Comparison of ENCODE assay signal across 23 cellular contexts in genomic region chr2:223260681-223261080, GRCh38.
DNase-seq lines count a peak whose midpoint lies in the region; ATAC-seq and TF ChIP-seq lines count a peak whose summit lies in the region.
"Had no signal": no experiment of that assay in that cellular context is flagged by ENCODE, and none has a peak within 500 bp of the region (broad histone marks: within the 10 kb centered on the region; RNA-seq: fewer than 3 reads in every experiment).

No MANE protein-coding gene starts in this region.

- WGBS in adrenal gland, 4 donors: 44 to 57% (median 52%) methylated on average over 2 of the region's 2 CpGs
- 57 to 83% methylated on average over 2 of the region's 2 CpGs for WGBS in body of pancreas, 2 donors

- H3K4me3 ChIP-seq in breast epithelium (no peak overlapping the region), adrenal gland (no peak overlapping the region), mucosa of descending colon (no peak overlapping the region), body of pancreas (no peak overlapping the region)
- H3K4me3 ChIP-seq: BLaER1 treated with 17β-estradiol and CSF1 and Interleukin-3, amounts not matched to agents 10 nM and 100 nM; GM12878; prostate gland; testis had no signal

- CTCF ChIA-PET in MCF 10A (lab: Yijun Ruan, JAX): no interaction called here

- H3K4me3 Mint-ChIP-seq in MCF 10A (ENCODE audit: unreplicated experiment): no peak overlapping the region
- H3K4me3 Mint-ChIP-seq: activated B cell treated with CpG ODN at 0.5 μM for 24 hours; activated CD4-positive, alpha-beta memory T cell treated with anti-CD3 and anti-CD28 coated beads, Interleukin-2, amount 10 ng/mL, durations not matched to agents 7 days and 5 days; activated naive CD4-positive, alpha-beta T cell treated with anti-CD3 and anti-CD28 coated beads, Interleukin-2, amount 10 ng/mL, durations not matched to agents 7 days and 5 days; T-helper 17 cell had no signal

- DNase-seq in MCF 10A (ENCODE audit: unreplicated experiment) (no peak), breast epithelium (ENCODE audit: low spot score in 2 of 2) (no peak), astrocyte of the hippocampus (ENCODE audit: low read depth, low spot score) (peak; percentile 32), iris pigment epithelial cell (ENCODE audit: low read depth) (peak; percentile 24), adrenal gland (no peak), mucosa of descending colon (no peak), NCI-H187 (lab: John Stamatoyannopoulos, UW) (no peak), body of pancreas (no peak)
- DNase-seq: activated B cell treated with CpG ODN at 0.5 μM for 24 hours; activated CD4-positive, alpha-beta memory T cell treated with anti-CD3 and anti-CD28 coated beads, Interleukin-2, amount 10 ng/mL, durations not matched to agents 7 days and 5 days; activated naive CD4-positive, alpha-beta T cell treated with anti-CD3 and anti-CD28 coated beads, Interleukin-2, amount 10 ng/mL, durations not matched to agents 7 days and 5 days; activated T-cell treated with anti-CD3 and anti-CD28 coated beads, Interleukin-2, amount 50 U/mL, for 1 hour; GDM1; kidney; mesendoderm; NCI-H2227 treated with DMSO at 0.1 percent for 48 hours; T-helper 17 cell; testis had no signal

- ATAC-seq in mucosa of descending colon (no peak), body of pancreas (no peak)
- ATAC-seq: GM12878, Right ventricle myocardium inferior, T-helper 17 cell had no signal

- TF ChIP-seq CTCF in MCF 10A (IDR thresholded peaks at IDR 0.05; ENCODE audit: unreplicated experiment): no peak
- no peak for TF ChIP-seq CTCF in breast epithelium (IDR thresholded peaks at IDR 0.05)
- no peak for TF ChIP-seq CTCF in adrenal gland (IDR thresholded peaks at IDR 0.05)
- TF ChIP-seq CTCF in mucosa of descending colon (IDR thresholded peaks at IDR 0.05): no peak
- no peak for TF ChIP-seq CTCF in body of pancreas (IDR thresholded peaks at IDR 0.05)

- no peaks in the 10 kb centered on the region for H3K27me3 Mint-ChIP-seq in MCF 10A (ENCODE audit: insufficient read depth, unreplicated experiment)
- H3K27me3 Mint-ChIP-seq: activated CD4-positive, alpha-beta memory T cell treated with anti-CD3 and anti-CD28 coated beads, Interleukin-2, amount 10 ng/mL, durations not matched to agents 7 days and 5 days; activated naive CD4-positive, alpha-beta T cell treated with anti-CD3 and anti-CD28 coated beads, Interleukin-2, amount 10 ng/mL, durations not matched to agents 7 days and 5 days; T-helper 17 cell had no signal

- H3K27ac Mint-ChIP-seq in MCF 10A (ENCODE audit: low read depth, unreplicated experiment): peak overlapping the region; percentile 54
- H3K27ac Mint-ChIP-seq: activated B cell treated with CpG ODN at 0.5 μM for 24 hours; activated CD4-positive, alpha-beta memory T cell treated with anti-CD3 and anti-CD28 coated beads, Interleukin-2, amount 10 ng/mL, durations not matched to agents 7 days and 5 days; activated naive CD4-positive, alpha-beta T cell treated with anti-CD3 and anti-CD28 coated beads, Interleukin-2, amount 10 ng/mL, durations not matched to agents 7 days and 5 days; T-helper 17 cell had no signal

- H3K9me3 Mint-ChIP-seq in MCF 10A (ENCODE audit: unreplicated experiment): peaks cover 23% of the 10 kb centered on the region

- peaks cover 23% of the 10 kb centered on the region for H3K4me1 Mint-ChIP-seq in MCF 10A (ENCODE audit: insufficient read depth, unreplicated experiment)
- H3K4me1 Mint-ChIP-seq: activated B cell treated with CpG ODN at 0.5 μM for 24 hours; activated CD4-positive, alpha-beta memory T cell treated with anti-CD3 and anti-CD28 coated beads, Interleukin-2, amount 10 ng/mL, durations not matched to agents 7 days and 5 days; activated naive CD4-positive, alpha-beta T cell treated with anti-CD3 and anti-CD28 coated beads, Interleukin-2, amount 10 ng/mL, durations not matched to agents 7 days and 5 days; T-helper 17 cell had no signal

- no peaks in the 10 kb centered on the region for H3K36me3 ChIP-seq in breast epithelium
- H3K36me3 ChIP-seq in adrenal gland (replicated peaks in 1 of 2): no peaks in the 10 kb centered on the region
- no peaks in the 10 kb centered on the region for H3K36me3 ChIP-seq in mucosa of descending colon (ENCODE audit: low read depth)
- H3K36me3 ChIP-seq in body of pancreas (replicated peaks in 1 of 2; ENCODE audit: insufficient read depth in 1 of 2, low read depth in 2 of 2): no peaks in the 10 kb centered on the region
- H3K36me3 ChIP-seq: BLaER1 treated with 17β-estradiol and CSF1 and Interleukin-3, amounts not matched to agents 10 nM and 100 nM; prostate gland had no signal

- H3K27ac ChIP-seq in breast epithelium: no peak overlapping the region
- no peak overlapping the region for H3K27ac ChIP-seq in adrenal gland
- no peak overlapping the region for H3K27ac ChIP-seq in body of pancreas
- H3K27ac ChIP-seq: 22Rv1; BLaER1 treated with 17β-estradiol and CSF1 and Interleukin-3, amounts not matched to agents 10 nM and 100 nM; prostate gland; testis had no signal

- BruUV-seq in MCF 10A (replicated peaks; lab: Mats Ljungman, UMichigan): no TSS peak

- H3K4me1 ChIP-seq in breast epithelium: no peaks in the 10 kb centered on the region
- H3K4me1 ChIP-seq in adrenal gland (replicated peaks in 1 of 2): no peaks in the 10 kb centered on the region
- no peaks in the 10 kb centered on the region for H3K4me1 ChIP-seq in mucosa of descending colon (ENCODE audit: low read depth)
- no peaks in the 10 kb centered on the region for H3K4me1 ChIP-seq in body of pancreas
- H3K4me1 ChIP-seq: prostate gland, testis had no signal

- TF ChIP-seq POLR2A in breast epithelium (IDR thresholded peaks at IDR 0.05) (no peak), adrenal gland (IDR thresholded peaks at IDR 0.05) (no peak), body of pancreas (IDR thresholded peaks at IDR 0.05) (no peak)

- POLR2A ChIA-PET in MCF 10A (lab: Yijun Ruan, JAX): interaction anchor here (1.1 kb wide), 1 partner anchor 201 kb away, joined by 3 read pairs; no protein-coding TSS in a partner anchor

- H3K9me3 ChIP-seq in breast epithelium (peaks cover 0 to 10% of the 10 kb centered on the region in 2 donors), adrenal gland (replicated peaks in 1 of 3) (peaks cover 0 to 7% (median 0%) of the 10 kb centered on the region in 3 donors), mucosa of descending colon (peaks cover 4% of the 10 kb centered on the region), body of pancreas (no peaks in the 10 kb centered on the region)
- H3K9me3 ChIP-seq: prostate gland, testis had no signal

- H3K27me3 ChIP-seq in breast epithelium: no peaks in the 10 kb centered on the region
- no peaks in the 10 kb centered on the region for H3K27me3 ChIP-seq in adrenal gland
- H3K27me3 ChIP-seq in body of pancreas: no peaks in the 10 kb centered on the region
- H3K27me3 ChIP-seq: BLaER1 treated with 17β-estradiol and CSF1 and Interleukin-3, amounts not matched to agents 10 nM and 100 nM; testis had no signal

- intact Hi-C loops in MCF 10A (cut with micrococcal nuclease): no loop called here
- intact Hi-C loops in breast epithelium (cut with DNase I; ENCODE audit: low total_unique reads): no loop called here
- intact Hi-C loops in adrenal gland (cut with DNase I): no loop called here
- intact Hi-C loops in mucosa of descending colon (cut with DNase I, micrococcal nuclease): no loop called here
- intact Hi-C loops in body of pancreas (cut with DNase I): no loop called here

- H3K36me3 Mint-ChIP-seq in MCF 10A (ENCODE audit: insufficient read depth, unreplicated experiment): no peaks in the 10 kb centered on the region
- H3K36me3 Mint-ChIP-seq: activated naive CD4-positive, alpha-beta T cell treated with anti-CD3 and anti-CD28 coated beads, Interleukin-2, amount 10 ng/mL, durations not matched to agents 7 days and 5 days had no signal

Comparison
In these comparisons a context has a peak if more than half of its experiments do, and no peak if none do; other contexts are left out.
1. DNase-seq: peak in astrocyte of the hippocampus (single experiment) and iris pigment epithelial cell (single experiment); none in MCF 10A (single experiment), breast epithelium (0 of 2), adrenal gland (0 of 7), mucosa of descending colon (0 of 3), NCI-H187 (0 of 2) and body of pancreas (0 of 4).